ENCODE assay signal across 1 cellular context in genomic region chr7:100015232-100016208, GRCh38.
TF ChIP-seq lines count a peak whose summit lies in the region.

Gene ZKSCAN1 (plus strand): TSS chr7:100015596. CDS start chr7:100023507, 7,911 bp downstream.

TF ChIP-seq in K562, 482 proteins besides CTCF, POLR2A, EP300 and RAD21 (continued from another document and continues in another):
- TF ChIP-seq PBX2 (CRISPR knock-in tag; IDR thresholded peaks at IDR 0.05; ENCODE audit: low read depth), result no peak
- TF ChIP-seq PBX2 (tag; conservative IDR thresholded peaks at IDR 0.05; ENCODE audit: low read depth), result no peak
- peak; percentile 63; the same call in 1 of the 2 replicates for TF ChIP-seq ZBED1 (IDR thresholded peaks at IDR 0.05)
- TF ChIP-seq COPS2 (conservative IDR thresholded peaks at IDR 0.05), result no peak
- TF ChIP-seq ZKSCAN3 (CRISPR knock-in tag; IDR thresholded peaks at IDR 0.05), result no peak
- TF ChIP-seq CREB1 (IDR thresholded peaks at IDR 0.05), result peak; percentile 93
- peak; percentile 91 for TF ChIP-seq CREB1 (CRISPR knock-in tag; IDR thresholded peaks at IDR 0.05)
- TF ChIP-seq EHMT2 (IDR thresholded peaks at IDR 0.05), result no peak; the same call in 1 of the 2 replicates
- no peak for TF ChIP-seq RBM34 (IDR thresholded peaks at IDR 0.05; ENCODE audit: borderline replicate concordance, insufficient read depth, low read length)
- TF ChIP-seq ZSCAN29 (IDR thresholded peaks at IDR 0.05), result 0 out of 2 replicates have a peak, but pooled peaks have one; percentile 29
- TF ChIP-seq NR0B1 (IDR thresholded peaks at IDR 0.05; ENCODE audit: partially characterized antibody), result no peak
- TF ChIP-seq CREBBP (IDR thresholded peaks at IDR 0.05; ENCODE audit: low read depth, low read length), result no peak
- no peak for TF ChIP-seq ZNF766 (CRISPR knock-in tag; conservative IDR thresholded peaks at IDR 0.05)
- TF ChIP-seq MAZ (CRISPR knock-in tag; conservative IDR thresholded peaks at IDR 0.05 in 1 of 2, IDR thresholded peaks at IDR 0.05 in 1 of 2), result peak in 1 of 2 experiments; percentile 50; a peak in 1 of 4 replicates
- peak; percentile 81; the same call in 1 of the 2 replicates for TF ChIP-seq XRCC5 (IDR thresholded peaks at IDR 0.05; ENCODE audit: low read depth, low read length)
- TF ChIP-seq ZNF24 (IDR thresholded peaks at IDR 0.05), result no peak
- TF ChIP-seq TFE3 (CRISPR knock-in tag; IDR thresholded peaks at IDR 0.05), result no peak
- no peak for TF ChIP-seq RNF219 (CRISPR knock-in tag; IDR thresholded peaks at IDR 0.05)
- TF ChIP-seq ZNF699 (CRISPR knock-in tag; IDR thresholded peaks at IDR 0.05; ENCODE audit: insufficient replicate concordance), result no peak
- peak; percentile 30 to 70; a peak in 2 of 4 replicates for TF ChIP-seq FOXK2 (conservative IDR thresholded peaks at IDR 0.05 in 1 of 2, IDR thresholded peaks at IDR 0.05 in 1 of 2; ENCODE audit: low read depth in 2 of 2)
- peak; percentile 57 for TF ChIP-seq ASH1L (IDR thresholded peaks at IDR 0.05; ENCODE audit: borderline replicate concordance, low read depth, partially characterized antibody)
- TF ChIP-seq ZNF695 (CRISPR knock-in tag; IDR thresholded peaks at IDR 0.05), result no peak
- TF ChIP-seq NBN (IDR thresholded peaks at IDR 0.05; ENCODE audit: low read depth), result no peak
- no peak for TF ChIP-seq ZNF589 (CRISPR knock-in tag; IDR thresholded peaks at IDR 0.05; ENCODE audit: low read depth)
- TF ChIP-seq ZNF778 (CRISPR knock-in tag; IDR thresholded peaks at IDR 0.05), result no peak
- no peak for TF ChIP-seq ZNF449 (CRISPR knock-in tag; IDR thresholded peaks at IDR 0.05)
- TF ChIP-seq ZBTB11 (CRISPR knock-in tag; IDR thresholded peaks at IDR 0.05), result peak in 2 of 3 experiments; percentile 68 to 92; a peak in 3 of 6 replicates
- TF ChIP-seq SREBF1 (IDR thresholded peaks at IDR 0.05; ENCODE audit: borderline replicate concordance, low read depth, low read length), result 0 out of 2 replicates have a peak, but pooled peaks have one; percentile 22
- TF ChIP-seq RB1 (IDR thresholded peaks at IDR 0.05; ENCODE audit: low read depth), result peak; percentile 86
- no peak for TF ChIP-seq ZNF143 (CRISPR knock-in tag; IDR thresholded peaks at IDR 0.05)
- no peak for TF ChIP-seq MXI1 (IDR thresholded peaks at IDR 0.05; ENCODE audit: low read depth, low read length)
- no peak for TF ChIP-seq CC2D1A (IDR thresholded peaks at IDR 0.05)
- TF ChIP-seq SIX5 (IDR thresholded peaks at IDR 0.05; ENCODE audit: borderline replicate concordance in 1 of 2, insufficient read depth in 1 of 2, low read depth in 1 of 2, low read length in 2 of 2), result peak in 1 of 2 experiments; percentile 39; a peak in 2 of 4 replicates
- TF ChIP-seq C11orf30 (IDR thresholded peaks at IDR 0.05; ENCODE audit: low read depth), result peak; percentile 69; the same call in 1 of the 2 replicates
- no peak; the same call in none of the 2 replicates for TF ChIP-seq AFF4 (CRISPR knock-in tag; IDR thresholded peaks at IDR 0.05)
- no peak for TF ChIP-seq WHSC1 (IDR thresholded peaks at IDR 0.05; ENCODE audit: low read length)
- TF ChIP-seq CLOCK (CRISPR knock-in tag; IDR thresholded peaks at IDR 0.05; ENCODE audit: borderline replicate concordance), result no peak
- no peak for TF ChIP-seq RUNX1 (IDR thresholded peaks at IDR 0.05; ENCODE audit: low read depth)
